In the genomic region with DNA sequence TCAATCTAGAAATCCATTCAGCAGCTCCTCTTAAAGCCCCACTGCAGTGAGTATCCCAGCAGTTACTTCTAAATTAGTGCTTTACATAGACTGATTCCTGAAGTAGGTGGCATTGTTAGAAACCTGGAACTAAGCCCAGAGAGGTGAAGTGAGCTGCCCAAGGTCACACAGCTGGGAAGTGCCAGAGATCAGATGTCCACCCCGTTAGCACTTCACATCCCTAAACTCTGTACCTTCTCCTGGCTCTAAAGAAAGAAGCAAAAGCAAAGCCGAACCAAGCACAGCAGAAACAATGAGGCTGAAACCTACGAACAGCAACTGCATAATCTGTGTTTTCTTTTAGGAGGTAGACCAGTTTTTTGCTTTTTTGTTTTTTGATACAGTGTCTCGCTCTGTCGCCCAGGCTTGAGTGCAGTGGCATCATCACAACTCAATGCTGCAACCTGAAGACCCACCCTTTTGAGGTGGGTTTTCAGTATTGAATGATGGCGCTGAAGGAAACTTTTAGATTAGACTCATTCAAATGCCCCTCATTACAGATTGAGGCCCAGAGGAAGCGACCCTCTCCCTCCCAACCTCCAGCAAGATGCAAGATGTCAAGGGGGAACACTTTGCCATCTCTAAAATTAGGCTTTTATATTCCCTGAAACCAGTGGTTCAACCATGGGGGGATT, we compare ENCODE assay signal across 9 cellular contexts. TPM values are rescaled to one million over a fixed set of nuclear protein-coding genes. Genes with fewer than 3 reads are reported as not detected.
A peak's percentile ranks its signal among the peaks of the same experiment; 100 is the strongest.
DNase-seq lines count a peak whose midpoint lies in the region; ATAC-seq and TF ChIP-seq lines count a peak whose summit lies in the region.
"Had no signal": no experiment of that assay in that cellular context is flagged by ENCODE, and none has a peak within 500 bp of the region (broad histone marks: within the 10 kb centered on the region; RNA-seq: fewer than 3 reads in every experiment).

No MANE protein-coding gene starts in this region.

- peaks cover 46% of the 10 kb centered on the region for H3K4me1 Mint-ChIP-seq in CD8-positive, alpha-beta T cell (ENCODE audit: low read depth)
- peaks cover 64% of the 10 kb centered on the region for H3K4me1 Mint-ChIP-seq in osteocyte (ENCODE audit: unreplicated experiment)

- H3K79me2 ChIP-seq in OCI-LY1 (ENCODE audit: insufficient read depth, low read length) = peaks cover 18% of the 10 kb centered on the region

- no peaks in the 10 kb centered on the region for H4K20me1 ChIP-seq in OCI-LY1 (ENCODE audit: insufficient read depth, low read length)

- POLR2A ChIA-PET in CD8-positive, alpha-beta T cell (lab: Charles Lee) = interaction anchor here (0.8 kb wide), 1 partner anchor 13 kb away, joined by 3 read pairs; no protein-coding TSS in a partner anchor

- peaks cover 4% of the 10 kb centered on the region for H3K36me3 Mint-ChIP-seq in CD8-positive, alpha-beta T cell
- H3K36me3 Mint-ChIP-seq in osteocyte (ENCODE audit: unreplicated experiment) = no peaks in the 10 kb centered on the region

- H3K27me3 Mint-ChIP-seq in CD8-positive, alpha-beta T cell (ENCODE audit: low read depth) = no peaks in the 10 kb centered on the region
- no peaks in the 10 kb centered on the region for H3K27me3 Mint-ChIP-seq in osteocyte (ENCODE audit: unreplicated experiment)

- no peak for TF ChIP-seq POLR2A in esophagus muscularis mucosa (IDR thresholded peaks at IDR 0.05; ENCODE audit: low read depth)

- peak overlapping the region; percentile 100 for H3K27ac Mint-ChIP-seq in CD8-positive, alpha-beta T cell
- H3K27ac Mint-ChIP-seq in osteocyte (ENCODE audit: unreplicated experiment) = no peak overlapping the region

- no peaks in the 10 kb centered on the region for H3K27me3 ChIP-seq in CD8-positive, alpha-beta T cell (ENCODE audit: insufficient read depth, low read length)
- H3K27me3 ChIP-seq in OCI-LY1 (ENCODE audit: insufficient read depth, low read length) (no peaks in the 10 kb centered on the region), esophagus muscularis mucosa (no peaks in the 10 kb centered on the region)

- H3K9ac ChIP-seq in OCI-LY1 (ENCODE audit: low read length) = peak overlapping the region; percentile 99

- H3K4me2 ChIP-seq in OCI-LY1 (ENCODE audit: low read length) = peak overlapping the region; percentile 76

- no peaks in the 10 kb centered on the region for H3K9me3 ChIP-seq in CD8-positive, alpha-beta T cell (ENCODE audit: low read length)
- H3K9me3 ChIP-seq in OCI-LY1 (ENCODE audit: low read length) = no peaks in the 10 kb centered on the region
- H3K9me3 ChIP-seq in esophagus muscularis mucosa = no peaks in the 10 kb centered on the region

- no peak overlapping the region for H3K4me3 Mint-ChIP-seq in CD8-positive, alpha-beta T cell
- H3K4me3 Mint-ChIP-seq in osteocyte (ENCODE audit: unreplicated experiment) = peak overlapping the region; percentile 33

- no peak for TF ChIP-seq EP300 in esophagus muscularis mucosa (IDR thresholded peaks at IDR 0.05)

- DNase-seq in CD8-positive, alpha-beta T cell = no peak
- DNase-seq in esophagus muscularis mucosa (ENCODE audit: extremely low spot score) (no peak), osteocyte (ENCODE audit: extremely low spot score, unreplicated experiment) (no peak), GM20000 (ENCODE audit: low spot score) (no peak)
- DNase-seq: activated CD4-positive, alpha-beta T cell treated with anti-CD3 and anti-CD28 coated beads for 1 hour had no signal

- H3K27ac ChIP-seq in CD8-positive, alpha-beta T cell (ENCODE audit: low read depth, low read length) = no peak overlapping the region
- peak overlapping the region; percentile 100 for H3K27ac ChIP-seq in OCI-LY1 (ENCODE audit: low read depth, low read length, poor library complexity, severe bottlenecking)
- peak overlapping the region; percentile 97 to 100 (median 98) for H3K27ac ChIP-seq in esophagus muscularis mucosa (replicated peaks in 1 of 4)

- intact Hi-C loops in CD8-positive, alpha-beta T cell (cut with DNase I, micrococcal nuclease) = loop anchor here (5.0 to 10.0 kb wide), 8 partner anchors 143 to 1915 kb away; a partner anchor contains a TSS
- intact Hi-C loops in esophagus muscularis mucosa (cut with DNase I) = loop anchor here (1.0 kb wide), 1 partner anchor 41 kb away; no protein-coding TSS in a partner anchor

- ATAC-seq in CD8-positive, alpha-beta T cell = no peak
- ATAC-seq in GM19023 (IDR thresholded peaks at IDR 0.05; ENCODE audit: unreplicated experiment) = no peak
- no peak for ATAC-seq in HG03457 (IDR thresholded peaks at IDR 0.05; ENCODE audit: unreplicated experiment)
- no peak for ATAC-seq in HG03175 (IDR thresholded peaks at IDR 0.05; ENCODE audit: unreplicated experiment)

- TF ChIP-seq CTCF in CD8-positive, alpha-beta T cell (IDR thresholded peaks at IDR 0.05) = no peak
- TF ChIP-seq CTCF in OCI-LY1 (IDR thresholded peaks at IDR 0.05; ENCODE audit: low read length) (no peak), esophagus muscularis mucosa (IDR thresholded peaks at IDR 0.05) (no peak), osteocyte (IDR thresholded peaks at IDR 0.05) (no peak), GM20000 (IDR thresholded peaks at IDR 0.05; ENCODE audit: extremely low read depth, missing control alignments) (no peak)

- no peaks in the 10 kb centered on the region for H3K9me2 ChIP-seq in OCI-LY1 (ENCODE audit: low read depth, low read length)

- H3K9me3 Mint-ChIP-seq in CD8-positive, alpha-beta T cell = no peaks in the 10 kb centered on the region
- H3K9me3 Mint-ChIP-seq in osteocyte (ENCODE audit: unreplicated experiment) = no peaks in the 10 kb centered on the region

- H3F3A ChIP-seq in OCI-LY1 (ENCODE audit: insufficient read depth, low read length) = no peaks in the 10 kb centered on the region

- WGBS in esophagus muscularis mucosa = 71% methylated on average over 7 of the region's 7 CpGs

- H3K4me1 ChIP-seq in CD8-positive, alpha-beta T cell (ENCODE audit: insufficient read depth, low read length) = peaks cover 44% of the 10 kb centered on the region
- peaks cover 53% of the 10 kb centered on the region for H3K4me1 ChIP-seq in OCI-LY1 (ENCODE audit: insufficient read depth, low read length, severe bottlenecking)
- peaks cover 76 to 83% (median 78%) of the 10 kb centered on the region in 4 donors for H3K4me1 ChIP-seq in esophagus muscularis mucosa

- CTCF ChIA-PET in CD8-positive, alpha-beta T cell (lab: Charles Lee) = interaction anchor here (0.8 to 7.7 kb wide), 5 partner anchors 13 to 86 kb away, joined by 3 to 87 read pairs (median 15); no protein-coding TSS in a partner anchor

- H3K4me3 ChIP-seq in CD8-positive, alpha-beta T cell (ENCODE audit: low read depth, low read length) = no peak overlapping the region
- H3K4me3 ChIP-seq in OCI-LY1 (ENCODE audit: low read depth, low read length, poor library complexity, severe bottlenecking) = peak overlapping the region; percentile 49
- H3K4me3 ChIP-seq in esophagus muscularis mucosa = peak overlapping the region in 1 of 4 donors; percentile 33

- H3K36me3 ChIP-seq in CD8-positive, alpha-beta T cell (ENCODE audit: insufficient read depth, low read length) = no peaks in the 10 kb centered on the region
- H3K36me3 ChIP-seq in OCI-LY1 (ENCODE audit: insufficient read depth, low read length) (peaks cover 7% of the 10 kb centered on the region; the same call in 1 of the 2 replicates), esophagus muscularis mucosa (no peaks in the 10 kb centered on the region)

- no peak overlapping the region for H2AFZ ChIP-seq in OCI-LY1 (ENCODE audit: low read length)

RNA-seq across cellular contexts. Expression of a gene that starts 3.2 kb away (rescaled TPM):
- total RNA-seq in CD8-positive, alpha-beta T cell = 10 to 100 TPM; 23.2 to 27.0 TPM
- total RNA-seq in esophagus muscularis mucosa (10 to 100 TPM; 44.6 to 78.6 (median 65.8) TPM), osteocyte (96.5 and 111 TPM in 2 replicates)
